Comparison of ENCODE assay signal across 12 cellular contexts in genomic region chr19:37303591-37304171, GRCh38.
A peak's percentile ranks its signal among the peaks of the same experiment; 100 is the strongest.
DNase-seq lines count a peak whose midpoint lies in the region; ATAC-seq, FAIRE-seq and TF ChIP-seq lines count a peak whose summit lies in the region.
"Had no signal": no experiment of that assay in that cellular context is flagged by ENCODE, and none has a peak within 500 bp of the region (broad histone marks: within the 10 kb centered on the region; RNA-seq: fewer than 3 reads in every experiment).

No MANE protein-coding gene starts in this region.

- TF ChIP-seq EP300 in HepG2 (IDR thresholded peaks at IDR 0.05; ENCODE audit: low read depth in 2 of 2, low read length in 2 of 2) (no peak), HepG2 (CRISPR knock-in tag; IDR thresholded peaks at IDR 0.05; ENCODE audit: borderline replicate concordance) (no peak)

- peak overlapping the region; percentile 67 for H3K4me3 Mint-ChIP-seq in osteocyte (ENCODE audit: unreplicated experiment)
- H3K4me3 Mint-ChIP-seq in activated T-cell treated with anti-CD3 and anti-CD28 coated beads, Interleukin-2, amount 50 U/mL, for 72 hours, result no peak overlapping the region

- CTCF ChIA-PET in HepG2 (lab: Yijun Ruan, JAX; ENCODE audit: low intra/inter-chr PET ratio, low total read pairs), result no interaction called here

- no peak for TF ChIP-seq CTCF in liver (IDR thresholded peaks at IDR 0.05; ENCODE audit: low read depth, low read length, missing input control)
- TF ChIP-seq CTCF in HepG2 (CRISPR knock-in tag; IDR thresholded peaks at IDR 0.05), result no peak
- TF ChIP-seq CTCF in osteocyte (IDR thresholded peaks at IDR 0.05), result no peak

- no peaks in the 10 kb centered on the region for H3K4me1 ChIP-seq in liver (ENCODE audit: control insufficient read depth in 4 of 4, insufficient read depth in 4 of 4, low read length in 3 of 4)
- no peaks in the 10 kb centered on the region for H3K4me1 ChIP-seq in HepG2 (ENCODE audit: insufficient read depth, low read length)
- H3K4me1 ChIP-seq: adrenal gland had no signal

- peaks cover 9% of the 10 kb centered on the region for H3K9me3 Mint-ChIP-seq in osteocyte (ENCODE audit: unreplicated experiment)
- peaks cover 8 to 9% of the 10 kb centered on the region in 2 donors for H3K9me3 Mint-ChIP-seq in activated T-cell treated with anti-CD3 and anti-CD28 coated beads, Interleukin-2, amount 50 U/mL, for 72 hours

- no peaks in the 10 kb centered on the region for H3K36me3 ChIP-seq in liver (ENCODE audit: control insufficient read depth in 4 of 4, insufficient read depth in 3 of 4, low read depth in 1 of 4, low read length in 3 of 4)
- no peaks in the 10 kb centered on the region for H3K36me3 ChIP-seq in HepG2 (replicated peaks in 1 of 2; ENCODE audit: control insufficient read depth in 1 of 2, insufficient read depth in 2 of 2, low read length in 2 of 2)
- H3K36me3 ChIP-seq: adrenal gland had no signal

- H2AFZ ChIP-seq in HepG2 (ENCODE audit: low read length), result no peak overlapping the region
- H2AFZ ChIP-seq: GM23248 had no signal

- peak overlapping the region; percentile 32 to 56 (median 49) for H3K4me3 ChIP-seq in liver (ENCODE audit: low read depth in 1 of 3, low read length in 3 of 3)
- no peak overlapping the region for H3K4me3 ChIP-seq in HepG2 (replicated peaks in 1 of 3; ENCODE audit: insufficient read depth in 1 of 3, low read depth in 2 of 3, low read length in 3 of 3)
- H3K4me3 ChIP-seq: GM23248 had no signal

- WGBS in liver, result 46% methylated on average over 36 of the region's 36 CpGs
- 82% methylated on average over 28 of the region's 36 CpGs for WGBS in HepG2 (ENCODE audit: low lambda C conversion rate)

- H3K36me3 Mint-ChIP-seq in osteocyte (ENCODE audit: unreplicated experiment), result no peaks in the 10 kb centered on the region
- peaks cover 3% of the 10 kb centered on the region in 2 donors for H3K36me3 Mint-ChIP-seq in activated T-cell treated with anti-CD3 and anti-CD28 coated beads, Interleukin-2, amount 50 U/mL, for 72 hours (ENCODE audit: insufficient read depth in 2 of 2)
- H3K36me3 Mint-ChIP-seq: CD14-positive monocyte had no signal

- no peak for TF ChIP-seq RAD21 in liver (IDR thresholded peaks at IDR 0.05)
- no peak for TF ChIP-seq RAD21 in HepG2 (CRISPR knock-in tag; IDR thresholded peaks at IDR 0.05)

- in situ Hi-C loops in HepG2 (cut with HindIII; ENCODE audit: extremely low pct_ligation_motif_present, low pct_unique_long_range_greater_than_20kb), result no loop called here

- H3K9ac ChIP-seq in liver (ENCODE audit: low read depth in 1 of 2, low read length in 2 of 2) (no peak overlapping the region), HepG2 (ENCODE audit: insufficient read depth, low read depth, low read length) (no peak overlapping the region)
- H3K9ac ChIP-seq: GM23248 had no signal

- H3K79me2 ChIP-seq in HepG2 (ENCODE audit: insufficient read depth, low read length), result no peaks in the 10 kb centered on the region

- TF ChIP-seq POLR2A in HepG2 (IDR thresholded peaks at IDR 0.05; ENCODE audit: insufficient read depth in 1 of 2, low read depth in 2 of 2, low read length in 2 of 2), result no peak

- intact Hi-C loops in HepG2 (cut with micrococcal nuclease; ENCODE audit: unreplicated experiment) (no loop called here), Right ventricle myocardium superior (cut with DNase I) (no loop called here)

- H3K9me3 ChIP-seq in liver (ENCODE audit: control insufficient read depth in 4 of 4, low read length in 3 of 4) (peaks cover 19 to 43% (median 29%) of the 10 kb centered on the region in 4 donors), HepG2 (ENCODE audit: low read length) (peaks cover 48% of the 10 kb centered on the region)
- H3K9me3 ChIP-seq: adrenal gland had no signal

- POLR2A ChIA-PET in HepG2 (lab: Yijun Ruan, JAX), result no interaction called here

- DNase-seq in HepG2 (ENCODE audit: low spot score) (no peak), Right ventricle myocardium superior (no peak), osteocyte (ENCODE audit: extremely low spot score, unreplicated experiment) (no peak), NAMALWA (ENCODE audit: low spot score) (no peak), NCI-H82 (lab: John Stamatoyannopoulos, UW) (no peak), H4 (ENCODE audit: low spot score) (no peak)
- DNase-seq in activated T-cell treated with anti-CD3 and anti-CD28 coated beads, Interleukin-2, amount 50 U/mL, for 72 hours, result no peak
- DNase-seq: GM23248; stimulated activated CD4-positive, alpha-beta T cell treated with anti-CD3 and anti-CD28 coated beads, Interleukin-4, amount 100 ng/mL, for 24 hours had no signal

- no peak overlapping the region for H3K27ac ChIP-seq in liver (ENCODE audit: low read depth in 1 of 2, low read length in 2 of 2)
- no peak overlapping the region for H3K27ac ChIP-seq in HepG2 (ENCODE audit: extremely low read length, insufficient read depth, low read length)
- H3K27ac ChIP-seq: adrenal gland, GM23248 had no signal

- no peak overlapping the region for H3K27ac Mint-ChIP-seq in osteocyte (ENCODE audit: unreplicated experiment)
- no peak overlapping the region for H3K27ac Mint-ChIP-seq in activated T-cell treated with anti-CD3 and anti-CD28 coated beads, Interleukin-2, amount 50 U/mL, for 72 hours

- no peak overlapping the region for H3K4me2 ChIP-seq in HepG2 (ENCODE audit: low read depth, low read length)

- H3K27me3 ChIP-seq in liver (ENCODE audit: control insufficient read depth in 4 of 4, insufficient read depth in 4 of 4, low read length in 3 of 4) (no peaks in the 10 kb centered on the region), HepG2 (ENCODE audit: control insufficient read depth in 1 of 2, insufficient read depth in 2 of 2, low read length in 2 of 2) (no peaks in the 10 kb centered on the region)
- H3K27me3 ChIP-seq: adrenal gland had no signal

- no peaks in the 10 kb centered on the region for H3K27me3 Mint-ChIP-seq in osteocyte (ENCODE audit: unreplicated experiment)
- H3K27me3 Mint-ChIP-seq in activated T-cell treated with anti-CD3 and anti-CD28 coated beads, Interleukin-2, amount 50 U/mL, for 72 hours (ENCODE audit: low read depth), result no peaks in the 10 kb centered on the region

- H4K20me1 ChIP-seq in HepG2 (ENCODE audit: insufficient read depth, low read length), result no peaks in the 10 kb centered on the region

- H3K4me1 Mint-ChIP-seq in osteocyte (ENCODE audit: unreplicated experiment), result no peaks in the 10 kb centered on the region
- no peaks in the 10 kb centered on the region for H3K4me1 Mint-ChIP-seq in activated T-cell treated with anti-CD3 and anti-CD28 coated beads, Interleukin-2, amount 50 U/mL, for 72 hours (ENCODE audit: low read depth)

- ATAC-seq in HepG2 (no peak), Right ventricle myocardium superior (ENCODE audit: poor library complexity) (peak; percentile 71)
- ATAC-seq in activated T-cell treated with anti-CD3 and anti-CD28 coated beads, Interleukin-2, amount 50 U/mL, for 72 hours (replicated peaks in 1 of 2), result no peak

- BruUV-seq in HepG2 (replicated peaks; lab: Mats Ljungman, UMichigan), result no TSS peak

- FAIRE-seq in HepG2 (lab: Jason Lieb, UNC), result no peak

TF ChIP-seq in liver, 16 proteins besides CTCF, POLR2A, EP300 and RAD21 (continues in another document):
- TF ChIP-seq HNF4A (conservative IDR thresholded peaks at IDR 0.05) (no peak), REST (IDR thresholded peaks at IDR 0.05) (no peak)

TF ChIP-seq in HepG2, 621 proteins besides CTCF, POLR2A, EP300 and RAD21:
- no peak for TF ChIP-seq ZNF33A (CRISPR knock-in tag; IDR thresholded peaks at IDR 0.05; ENCODE audit: borderline replicate concordance)
- no peak for TF ChIP-seq NCOA2 (CRISPR knock-in tag; IDR thresholded peaks at IDR 0.05)
- TF ChIP-seq PCBP2 (optimal IDR thresholded peaks at IDR 0.05; ENCODE audit: low read depth, low read length, poor library complexity, severe bottlenecking), result no peak

Comparison
In these comparisons a context has a peak if more than half of its experiments do, and no peak if none do; other contexts are left out.
1. H3K4me3 ChIP-seq: peak in liver (3 of 3); none in HepG2 (0 of 3).